14 cellular contexts compared by ENCODE assay signal in the genomic region with DNA sequence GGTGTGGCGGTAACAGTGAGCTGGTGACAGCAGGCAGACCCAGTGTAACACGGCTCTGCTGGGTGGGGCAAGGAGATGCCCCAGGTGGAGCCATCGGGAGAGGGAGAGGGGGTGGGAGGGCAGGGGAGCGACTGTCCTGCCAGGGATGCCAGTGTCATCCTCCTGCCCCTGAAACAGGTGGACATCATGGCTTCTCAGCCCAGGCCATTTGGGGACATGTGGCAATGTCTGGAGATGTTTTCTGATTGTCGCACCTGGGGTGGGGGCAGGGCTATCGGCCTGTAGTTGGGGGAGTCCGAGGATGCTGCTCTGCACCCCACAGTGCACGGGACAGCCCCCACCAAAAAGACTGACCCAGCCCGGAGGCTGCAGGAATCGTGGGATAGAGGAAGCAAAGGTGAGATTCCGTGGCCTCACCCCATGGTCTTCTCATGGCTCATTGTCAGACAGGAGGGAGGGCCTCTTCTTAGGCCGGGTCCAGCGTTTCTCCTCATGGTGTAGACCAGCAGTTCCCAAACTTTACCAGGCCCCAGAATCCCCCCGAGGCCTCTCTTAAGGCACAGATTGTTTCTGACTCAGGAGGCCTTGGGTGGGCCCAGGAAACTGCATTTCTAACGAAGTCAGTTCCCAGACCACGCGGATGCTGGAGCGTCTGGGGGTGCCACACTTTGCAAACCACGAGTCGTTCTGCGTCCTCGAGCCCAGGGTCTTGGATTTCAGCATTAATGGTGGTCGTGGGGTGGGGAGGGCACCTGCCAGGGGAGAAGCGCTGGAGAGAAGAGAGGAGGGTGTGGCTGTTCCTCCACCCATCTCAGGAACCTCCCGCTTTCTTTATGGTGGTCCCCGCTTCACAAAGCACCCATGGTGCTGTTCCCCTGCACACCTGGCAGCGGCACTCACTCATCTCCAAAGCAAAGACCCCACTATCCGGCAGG. TPM values are rescaled to one million over a fixed set of nuclear protein-coding genes. Genes with fewer than 3 reads are reported as not detected.
DNase-seq lines count a peak whose midpoint lies in the region; ATAC-seq and TF ChIP-seq lines count a peak whose summit lies in the region.
"Had no signal": no experiment of that assay in that cellular context is flagged by ENCODE, and none has a peak within 500 bp of the region (broad histone marks: within the 10 kb centered on the region; RNA-seq: fewer than 3 reads in every experiment).

No MANE protein-coding gene starts in this region.

- intact Hi-C loops in CD14-positive monocyte (cut with micrococcal nuclease) (no loop called here), sigmoid colon (cut with DNase I) (no loop called here)

- H3K27ac Mint-ChIP-seq in CD14-positive monocyte (no peak overlapping the region), mesothelial cell of epicardium (peak overlapping the region; percentile 61)

- no peak for TF ChIP-seq POLR2A in sigmoid colon (IDR thresholded peaks at IDR 0.05)

- peaks cover 0 to 1% (median 0%) of the 10 kb centered on the region in 7 donors for H3K9me3 Mint-ChIP-seq in CD14-positive monocyte
- no peaks in the 10 kb centered on the region for H3K9me3 Mint-ChIP-seq in mesothelial cell of epicardium

- H3K4me3 Mint-ChIP-seq in CD14-positive monocyte (no peak overlapping the region), mesothelial cell of epicardium (no peak overlapping the region)

- no peaks in the 10 kb centered on the region for H3K9me2 ChIP-seq in Karpas-422 (replicated peaks; ENCODE audit: insufficient read depth, low read length)

- DNase-seq in CD14-positive monocyte (ENCODE audit: low spot score), result peak; percentile 40
- DNase-seq in Karpas-422, result peak; percentile 11
- no peak for DNase-seq in mesothelial cell of epicardium (ENCODE audit: low spot score in 2 of 2, unreplicated experiment in 2 of 2)
- peak; percentile 61 for DNase-seq in sigmoid colon
- DNase-seq in hypothalamus (lab: John Stamatoyannopoulos, UW), result no peak
- DNase-seq in T-helper 2 cell, result no peak
- DNase-seq in islet precursor cell, result no peak
- DNase-seq: COR-L47, EL, HCEC 1CT, NCI-H187 treated with DMSO at 0.1 percent for 48 hours, OCI-M1 had no signal

- no peak overlapping the region for H2AFZ ChIP-seq in Karpas-422 (ENCODE audit: low read length)

- H3K36me3 Mint-ChIP-seq in CD14-positive monocyte, result no peaks in the 10 kb centered on the region
- H3K36me3 Mint-ChIP-seq in mesothelial cell of epicardium, result peaks cover 9% of the 10 kb centered on the region

- no peaks in the 10 kb centered on the region for H3K4me1 Mint-ChIP-seq in CD14-positive monocyte
- peaks cover 5% of the 10 kb centered on the region for H3K4me1 Mint-ChIP-seq in mesothelial cell of epicardium

- peaks cover 0 to 8% (median 3%) of the 10 kb centered on the region in 3 donors for H3K27me3 Mint-ChIP-seq in CD14-positive monocyte (ENCODE audit: low read depth in 3 of 3)
- no peaks in the 10 kb centered on the region for H3K27me3 Mint-ChIP-seq in mesothelial cell of epicardium (ENCODE audit: low read depth)

- H3K27ac ChIP-seq in Karpas-422 (ENCODE audit: low read length) (no peak overlapping the region), sigmoid colon (peak overlapping the region in 1 of 4 donors; percentile 48)

- no peak for TF ChIP-seq CTCF in CD14-positive monocyte (IDR thresholded peaks at IDR 0.05)
- TF ChIP-seq CTCF in mesothelial cell of epicardium (IDR thresholded peaks at IDR 0.05; ENCODE audit: unreplicated experiment), result no peak
- no peak for TF ChIP-seq CTCF in sigmoid colon (IDR thresholded peaks at IDR 0.05)

- H3K9ac ChIP-seq in Karpas-422 (ENCODE audit: low read length), result no peak overlapping the region

- H3K9me3 ChIP-seq in Karpas-422 (ENCODE audit: low read length) (no peaks in the 10 kb centered on the region), sigmoid colon (no peaks in the 10 kb centered on the region)

- H3K36me3 ChIP-seq in Karpas-422 (ENCODE audit: insufficient read depth, low read length) (no peaks in the 10 kb centered on the region), sigmoid colon (peaks cover 0 to 13% (median 0%) of the 10 kb centered on the region in 4 donors)

- no peak for ATAC-seq in GM19397 (IDR thresholded peaks at IDR 0.05; ENCODE audit: unreplicated experiment)

- no peak overlapping the region for H3K4me2 ChIP-seq in Karpas-422 (ENCODE audit: low read depth, low read length, poor library complexity, severe bottlenecking)

- no peaks in the 10 kb centered on the region for H3K79me2 ChIP-seq in Karpas-422 (ENCODE audit: low read length)

- H3K27me3 ChIP-seq in Karpas-422 (ENCODE audit: low read length) (no peaks in the 10 kb centered on the region), sigmoid colon (no peaks in the 10 kb centered on the region)

- H4K20me1 ChIP-seq in Karpas-422 (ENCODE audit: insufficient read depth, low read depth, low read length), result no peaks in the 10 kb centered on the region

- TF ChIP-seq EP300 in sigmoid colon (IDR thresholded peaks at IDR 0.05), result no peak

- 65 to 81% methylated on average over 28 of the region's 28 CpGs for WGBS in sigmoid colon, 2 donors

- H3K4me1 ChIP-seq in Karpas-422 (ENCODE audit: low read length) (no peaks in the 10 kb centered on the region), sigmoid colon (peaks cover 0 to 85% (median 69%) of the 10 kb centered on the region in 4 donors)

- H3K4me3 ChIP-seq in Karpas-422 (ENCODE audit: low read length) (no peak overlapping the region), sigmoid colon (no peak overlapping the region)

RNA-seq across cellular contexts. Expression of a gene that starts 11.0 kb away (rescaled TPM):
- polyA plus RNA-seq in CD14-positive monocyte (not detected), sigmoid colon (10 to 100 TPM in 1 of 3 donors, 1 to 10 TPM in 2; 4.2 to 13.2 (median 4.4) TPM)
- total RNA-seq in Karpas-422 (2014; rRNA removed; shearing (Covaris generic); ENCODE audit: low replicate concordance), result under 0.01 TPM in 1 of 2 replicates, not detected in the other
- total RNA-seq in mesothelial cell of epicardium (549 to 605 TPM (median 596 TPM) in 3 replicates), sigmoid colon (100 to 1,000 TPM in 1 of 4 donors, 10 to 100 TPM in 3; 24.2 to 168 (median 59.4) TPM)
- total RNA-seq: SK-MEL-5 had no signal

Comparison
In these comparisons a context has a peak if more than half of its experiments do, and no peak if none do; other contexts are left out.
1. DNase-seq: peak in CD14-positive monocyte (single experiment), Karpas-422 (single experiment) and sigmoid colon (single experiment); none in mesothelial cell of epicardium (0 of 2), hypothalamus (0 of 51), T-helper 2 cell (0 of 5) and islet precursor cell (single experiment).
2. RNA of a gene that starts 11.0 kb away (total RNA-seq): 549 to 605 TPM in mesothelial cell of epicardium and 24.2 to 168 TPM in sigmoid colon; under 0.01 TPM in Karpas-422; every median in the first group is over 10 times any median in the second.